18 cellular contexts compared by ENCODE assay signal in the genomic region with DNA sequence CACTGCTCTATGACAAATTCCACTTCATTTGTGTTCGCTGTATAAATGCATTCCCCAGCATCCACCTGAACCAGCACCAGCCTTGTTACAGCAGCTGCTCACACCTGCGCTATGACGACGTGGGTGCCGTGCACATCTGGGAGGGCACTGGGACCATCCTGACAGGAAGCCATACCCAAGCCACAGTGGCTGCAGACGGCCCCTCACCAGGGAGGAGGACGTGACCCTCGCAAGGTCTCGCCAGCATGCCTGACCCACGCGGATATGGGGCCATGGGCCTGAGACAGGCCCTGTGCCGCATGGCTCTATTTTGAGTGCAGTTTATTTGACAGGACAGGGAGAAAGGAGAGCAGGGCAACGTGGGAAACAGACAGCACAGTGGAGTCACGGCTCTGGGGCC.
DNase-seq lines count a peak whose midpoint lies in the region; ATAC-seq, FAIRE-seq and TF ChIP-seq lines count a peak whose summit lies in the region.
"Had no signal": no experiment of that assay in that cellular context is flagged by ENCODE, and none has a peak within 500 bp of the region (broad histone marks: within the 10 kb centered on the region; RNA-seq: fewer than 3 reads in every experiment).

No MANE protein-coding gene starts in this region.

- H3K4me1 ChIP-seq in kidney (ENCODE audit: control insufficient read depth in 1 of 2, insufficient read depth in 1 of 2, low read depth in 1 of 2, low read length in 2 of 2) (peaks cover 0 to 14% of the 10 kb centered on the region in 2 donors), sigmoid colon (peaks cover 0 to 10% (median 2%) of the 10 kb centered on the region in 4 donors)
- H3K4me1 ChIP-seq: A549, ascending aorta had no signal

- no peak for TF ChIP-seq POLR2A in sigmoid colon (IDR thresholded peaks at IDR 0.05)

- H3K36me3 ChIP-seq in kidney (ENCODE audit: control insufficient read depth in 1 of 2, insufficient read depth in 2 of 2, low read length in 2 of 2) (no peaks in the 10 kb centered on the region), sigmoid colon (no peaks in the 10 kb centered on the region)
- H3K36me3 ChIP-seq: ascending aorta, thyroid gland had no signal

- TF ChIP-seq EP300 in sigmoid colon (IDR thresholded peaks at IDR 0.05) = no peak

- H3K4me1 Mint-ChIP-seq in activated T-cell treated with anti-CD3 and anti-CD28 coated beads, Interleukin-2, amount 50 U/mL, for 4 hours (ENCODE audit: low read depth) = peaks cover 28% of the 10 kb centered on the region
- H3K4me1 Mint-ChIP-seq in WTC11 = peaks cover 12% of the 10 kb centered on the region
- H3K4me1 Mint-ChIP-seq in activated CD4-positive, alpha-beta T cell treated with anti-CD3 and anti-CD28 coated beads, Interleukin-2, amount 10 ng/mL, durations not matched to agents 24 days and 14 days = peaks cover 14% of the 10 kb centered on the region

- TF ChIP-seq CTCF in WTC11 (IDR thresholded peaks at IDR 0.05) (no peak), kidney (IDR thresholded peaks at IDR 0.05; ENCODE audit: borderline replicate concordance, extremely low read depth, insufficient read depth) (no peak), sigmoid colon (IDR thresholded peaks at IDR 0.05) (no peak)

- no peaks in the 10 kb centered on the region for H3K27me3 Mint-ChIP-seq in activated T-cell treated with anti-CD3 and anti-CD28 coated beads, Interleukin-2, amount 50 U/mL, for 4 hours (ENCODE audit: low read depth)
- H3K27me3 Mint-ChIP-seq in WTC11 (ENCODE audit: low read depth) = no peaks in the 10 kb centered on the region
- H3K27me3 Mint-ChIP-seq in activated CD4-positive, alpha-beta T cell treated with anti-CD3 and anti-CD28 coated beads, Interleukin-2, amount 10 ng/mL, durations not matched to agents 24 days and 14 days = peaks cover 2% of the 10 kb centered on the region
- H3K27me3 Mint-ChIP-seq: dendritic cell treated with granulocyte-macrophage colony-stimulating factor and Interleukin-4, amounts not matched to agents 40 ng/mL and 50 ng/mL, for 4 days had no signal

- WGBS in sigmoid colon, 2 donors = 80 to 94% methylated on average over 14 of the region's 14 CpGs

- FAIRE-seq in kidney (lab: Jason Lieb, UNC) = no peak
- FAIRE-seq: A549, G401.6, islet of Langerhans, RCC 7860 had no signal

- intact Hi-C loops in kidney (cut with DNase I) = no loop called here
- intact Hi-C loops in sigmoid colon (cut with DNase I) = no loop called here
- intact Hi-C loops in activated CD4-positive, alpha-beta T cell treated with anti-CD3 and anti-CD28 coated beads, Interleukin-2, amount 10 ng/mL, durations not matched to agents 24 days and 14 days (cut with micrococcal nuclease) = no loop called here

- peak overlapping the region; percentile 88 for H3K27ac Mint-ChIP-seq in WTC11
- no peak overlapping the region for H3K27ac Mint-ChIP-seq in activated CD4-positive, alpha-beta T cell treated with anti-CD3 and anti-CD28 coated beads, Interleukin-2, amount 10 ng/mL, durations not matched to agents 24 days and 14 days
- H3K27ac Mint-ChIP-seq: dendritic cell treated with granulocyte-macrophage colony-stimulating factor and Interleukin-4, amounts not matched to agents 40 ng/mL and 50 ng/mL, for 4 days had no signal

- H3K27me3 ChIP-seq in sigmoid colon = no peaks in the 10 kb centered on the region
- H3K27me3 ChIP-seq: ascending aorta, thyroid gland had no signal

- H3K9me3 ChIP-seq in kidney (ENCODE audit: control insufficient read depth in 1 of 2, low read length in 2 of 2) = peaks cover 0 to 6% of the 10 kb centered on the region in 2 donors
- H3K9me3 ChIP-seq in sigmoid colon = no peaks in the 10 kb centered on the region
- H3K9me3 ChIP-seq: thyroid gland had no signal

- peak in 1 of 2 donors; percentile 18 for ATAC-seq in activated T-cell treated with anti-CD3 and anti-CD28 coated beads, Interleukin-2, amount 50 U/mL, for 4 hours
- ATAC-seq in WTC11 (no peak), HG02678 (IDR thresholded peaks at IDR 0.05; ENCODE audit: unreplicated experiment) (no peak)
- ATAC-seq: A549, esophagus mucosa had no signal

- H3K4me3 Mint-ChIP-seq in activated T-cell treated with anti-CD3 and anti-CD28 coated beads, Interleukin-2, amount 50 U/mL, for 4 hours = peak overlapping the region; percentile 6
- no peak overlapping the region for H3K4me3 Mint-ChIP-seq in WTC11
- no peak overlapping the region for H3K4me3 Mint-ChIP-seq in activated CD4-positive, alpha-beta T cell treated with anti-CD3 and anti-CD28 coated beads, Interleukin-2, amount 10 ng/mL, durations not matched to agents 24 days and 14 days
- H3K4me3 Mint-ChIP-seq: dendritic cell treated with granulocyte-macrophage colony-stimulating factor and Interleukin-4, amounts not matched to agents 40 ng/mL and 50 ng/mL, for 4 days had no signal

- H3K9me3 Mint-ChIP-seq in activated T-cell treated with anti-CD3 and anti-CD28 coated beads, Interleukin-2, amount 50 U/mL, for 4 hours = peaks cover 25% of the 10 kb centered on the region
- H3K9me3 Mint-ChIP-seq in WTC11 = peaks cover 15% of the 10 kb centered on the region
- peaks cover 21% of the 10 kb centered on the region for H3K9me3 Mint-ChIP-seq in activated CD4-positive, alpha-beta T cell treated with anti-CD3 and anti-CD28 coated beads, Interleukin-2, amount 10 ng/mL, durations not matched to agents 24 days and 14 days

- CTCF ChIA-PET in WTC11 (lab: Charles Lee) = interaction anchor here (1.0 to 1.5 kb wide), 2 partner anchors 9 to 163 kb away, joined by 3 to 4 read pairs; no protein-coding TSS in a partner anchor

- POLR2A ChIA-PET in WTC11 (lab: Charles Lee) = no interaction called here

- H3K36me3 Mint-ChIP-seq in activated T-cell treated with anti-CD3 and anti-CD28 coated beads, Interleukin-2, amount 50 U/mL, for 4 hours (ENCODE audit: insufficient read depth) = peaks cover 16% of the 10 kb centered on the region
- peaks cover 13% of the 10 kb centered on the region for H3K36me3 Mint-ChIP-seq in WTC11
- H3K36me3 Mint-ChIP-seq in activated CD4-positive, alpha-beta T cell treated with anti-CD3 and anti-CD28 coated beads, Interleukin-2, amount 10 ng/mL, durations not matched to agents 24 days and 14 days (ENCODE audit: low read depth) = peaks cover 18% of the 10 kb centered on the region

- no peak for DNase-seq in activated T-cell treated with anti-CD3 and anti-CD28 coated beads, Interleukin-2, amount 50 U/mL, for 4 hours
- DNase-seq in activated T-cell treated with anti-CD3 and anti-CD28 coated beads for 4 hours (no peak), WTC11 (ENCODE audit: low spot score) (no peak), kidney (peak; percentile 57), sigmoid colon (peak; percentile 50), dedifferentiated amniotic fluid mesenchymal stem cell (ENCODE audit: extremely low spot score) (no peak)
- no peak for DNase-seq in activated CD4-positive, alpha-beta T cell treated with anti-CD3 and anti-CD28 coated beads, Interleukin-2, amount 10 ng/mL, durations not matched to agents 24 days and 14 days
- DNase-seq: NCI-H1930, NCI-H526 treated with DMSO at 0.1 percent for 48 hours had no signal

- H3K4me3 ChIP-seq in kidney (ENCODE audit: low read length in 2 of 2) (no peak overlapping the region), sigmoid colon (no peak overlapping the region)
- H3K4me3 ChIP-seq: A549, ascending aorta, thyroid gland had no signal

- peak overlapping the region in 1 of 2 donors; percentile 1 for H3K27ac ChIP-seq in kidney (ENCODE audit: low read depth in 2 of 2, low read length in 2 of 2)
- no peak overlapping the region for H3K27ac ChIP-seq in sigmoid colon
- H3K27ac ChIP-seq: A549, ascending aorta, thyroid gland had no signal

- H3K9ac ChIP-seq in kidney (ENCODE audit: low read length in 2 of 2) = no peak overlapping the region

TF ChIP-seq in WTC11, 78 proteins besides CTCF, POLR2A, EP300 and RAD21:
- TF ChIP-seq JUN (CRISPR knock-in tag; IDR thresholded peaks at IDR 0.05) (no peak), TEAD4 (CRISPR knock-in tag; IDR thresholded peaks at IDR 0.05) (no peak)
- TF ChIP-seq, protein P1, sequence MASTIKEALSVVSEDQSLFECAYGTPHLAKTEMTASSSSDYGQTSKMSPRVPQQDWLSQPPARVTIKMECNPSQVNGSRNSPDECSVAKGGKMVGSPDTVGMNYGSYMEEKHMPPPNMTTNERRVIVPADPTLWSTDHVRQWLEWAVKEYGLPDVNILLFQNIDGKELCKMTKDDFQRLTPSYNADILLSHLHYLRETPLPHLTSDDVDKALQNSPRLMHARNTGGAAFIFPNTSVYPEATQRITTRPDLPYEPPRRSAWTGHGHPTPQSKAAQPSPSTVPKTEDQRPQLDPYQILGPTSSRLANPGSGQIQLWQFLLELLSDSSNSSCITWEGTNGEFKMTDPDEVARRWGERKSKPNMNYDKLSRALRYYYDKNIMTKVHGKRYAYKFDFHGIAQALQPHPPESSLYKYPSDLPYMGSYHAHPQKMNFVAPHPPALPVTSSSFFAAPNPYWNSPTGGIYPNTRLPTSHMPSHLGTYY (CRISPR knock-in tag; IDR thresholded peaks at IDR 0.05) = no peak
- TF ChIP-seq, protein P2, sequence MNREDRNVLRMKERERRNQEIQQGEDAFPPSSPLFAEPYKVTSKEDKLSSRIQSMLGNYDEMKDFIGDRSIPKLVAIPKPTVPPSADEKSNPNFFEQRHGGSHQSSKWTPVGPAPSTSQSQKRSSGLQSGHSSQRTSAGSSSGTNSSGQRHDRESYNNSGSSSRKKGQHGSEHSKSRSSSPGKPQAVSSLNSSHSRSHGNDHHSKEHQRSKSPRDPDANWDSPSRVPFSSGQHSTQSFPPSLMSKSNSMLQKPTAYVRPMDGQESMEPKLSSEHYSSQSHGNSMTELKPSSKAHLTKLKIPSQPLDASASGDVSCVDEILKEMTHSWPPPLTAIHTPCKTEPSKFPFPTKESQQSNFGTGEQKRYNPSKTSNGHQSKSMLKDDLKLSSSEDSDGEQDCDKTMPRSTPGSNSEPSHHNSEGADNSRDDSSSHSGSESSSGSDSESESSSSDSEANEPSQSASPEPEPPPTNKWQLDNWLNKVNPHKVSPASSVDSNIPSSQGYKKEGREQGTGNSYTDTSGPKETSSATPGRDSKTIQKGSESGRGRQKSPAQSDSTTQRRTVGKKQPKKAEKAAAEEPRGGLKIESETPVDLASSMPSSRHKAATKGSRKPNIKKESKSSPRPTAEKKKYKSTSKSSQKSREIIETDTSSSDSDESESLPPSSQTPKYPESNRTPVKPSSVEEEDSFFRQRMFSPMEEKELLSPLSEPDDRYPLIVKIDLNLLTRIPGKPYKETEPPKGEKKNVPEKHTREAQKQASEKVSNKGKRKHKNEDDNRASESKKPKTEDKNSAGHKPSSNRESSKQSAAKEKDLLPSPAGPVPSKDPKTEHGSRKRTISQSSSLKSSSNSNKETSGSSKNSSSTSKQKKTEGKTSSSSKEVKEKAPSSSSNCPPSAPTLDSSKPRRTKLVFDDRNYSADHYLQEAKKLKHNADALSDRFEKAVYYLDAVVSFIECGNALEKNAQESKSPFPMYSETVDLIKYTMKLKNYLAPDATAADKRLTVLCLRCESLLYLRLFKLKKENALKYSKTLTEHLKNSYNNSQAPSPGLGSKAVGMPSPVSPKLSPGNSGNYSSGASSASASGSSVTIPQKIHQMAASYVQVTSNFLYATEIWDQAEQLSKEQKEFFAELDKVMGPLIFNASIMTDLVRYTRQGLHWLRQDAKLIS (CRISPR knock-in tag; IDR thresholded peaks at IDR 0.05; ENCODE audit: borderline replicate concordance) = no peak

Comparison
In these comparisons a context has a peak if more than half of its experiments do, and no peak if none do; other contexts are left out.
1. DNase-seq: peak in kidney (single experiment) and sigmoid colon (single experiment); none in activated T-cell treated with anti-CD3 and anti-CD28 coated beads, Interleukin-2, amount 50 U/mL, for 4 hours (single experiment), activated T-cell treated with anti-CD3 and anti-CD28 coated beads for 4 hours (single experiment), WTC11 (single experiment), dedifferentiated amniotic fluid mesenchymal stem cell (single experiment) and activated CD4-positive, alpha-beta T cell treated with anti-CD3 and anti-CD28 coated beads, Interleukin-2, amount 10 ng/mL, durations not matched to agents 24 days and 14 days (single experiment).